ENCODE assay signal across 9 cellular contexts in genomic region chr17:10059684-10060211, GRCh38.
A peak's percentile ranks its signal among the peaks of the same experiment; 100 is the strongest.
DNase-seq lines count a peak whose midpoint lies in the region; ATAC-seq, FAIRE-seq and TF ChIP-seq lines count a peak whose summit lies in the region.
"Had no signal": no experiment of that assay in that cellular context is flagged by ENCODE, and none has a peak within 500 bp of the region (broad histone marks: within the 10 kb centered on the region; RNA-seq: fewer than 3 reads in every experiment).

No MANE protein-coding gene starts in this region.

- no peak for TF ChIP-seq CTCF in upper lobe of right lung (IDR thresholded peaks at IDR 0.05)
- TF ChIP-seq CTCF in mammary epithelial cell (conservative IDR thresholded peaks at IDR 0.05 in 1 of 2, IDR thresholded peaks at IDR 0.05 in 1 of 2; ENCODE audit: extremely low read depth in 1 of 2, insufficient read depth in 1 of 2, low read depth in 1 of 2, low read length in 2 of 2), result no peak

- TF ChIP-seq POLR2A in GM12892 (IDR thresholded peaks at IDR 0.05; ENCODE audit: low read depth, low read length), result no peak

- no peaks in the 10 kb centered on the region for H3K79me2 ChIP-seq in mammary epithelial cell (ENCODE audit: insufficient read depth, low read length)

- intact Hi-C loops in right cardiac atrium (cut with DNase I) (no loop called here), upper lobe of right lung (cut with DNase I) (no loop called here), mammary epithelial cell (cut with micrococcal nuclease) (no loop called here)

- no peak for FAIRE-seq in GM12892 (lab: Jason Lieb, UNC)
- FAIRE-seq: urothelium cell line had no signal

- no peak overlapping the region for H3K4me2 ChIP-seq in mammary epithelial cell (ENCODE audit: insufficient read depth, low read depth, low read length)

- peak; percentile 69 for DNase-seq in GM12892 (ENCODE audit: insufficient read length)
- peak; percentile 68 to 87 (median 86) for DNase-seq in right cardiac atrium
- DNase-seq in upper lobe of right lung, result no peak
- DNase-seq in OCI-M1 (lab: John Stamatoyannopoulos, UW), result no peak
- no peak for DNase-seq in mammary epithelial cell
- no peak for DNase-seq in T-helper 2 cell treated with Interferon-gamma antibody and Interleukin-4, amounts not matched to agents 5 μg/mL and 100 μg/mL, for 36 hours (ENCODE audit: low spot score)

- H3K9me3 ChIP-seq in right cardiac atrium (ENCODE audit: control insufficient read depth, low read length), result no peaks in the 10 kb centered on the region
- no peaks in the 10 kb centered on the region for H3K9me3 ChIP-seq in upper lobe of right lung
- peaks cover 21% of the 10 kb centered on the region for H3K9me3 ChIP-seq in mammary epithelial cell (replicated peaks; ENCODE audit: insufficient read depth, low read length)

- no peaks in the 10 kb centered on the region for H3K36me3 Mint-ChIP-seq in T-helper 2 cell treated with Interferon-gamma antibody and Interleukin-4, amounts not matched to agents 5 μg/mL and 100 μg/mL, for 36 hours (ENCODE audit: low read depth)

- in situ Hi-C loops in mammary epithelial cell (cut with MboI; ENCODE audit: low sequenced_read_pairs in 2 of 2), result no loop called here

- no TSS peak for BruUV-seq in mammary epithelial cell (replicated peaks; lab: Mats Ljungman, UMichigan)

- CTCF ChIA-PET in mammary epithelial cell (lab: Charles Lee; ENCODE audit: low non-redundant PET), result no interaction called here

- H3K4me1 ChIP-seq in right cardiac atrium (ENCODE audit: control insufficient read depth, insufficient read depth, low read length) (peaks cover 30% of the 10 kb centered on the region), upper lobe of right lung (peaks cover 16% of the 10 kb centered on the region), mammary epithelial cell (ENCODE audit: insufficient read depth, low read length) (no peaks in the 10 kb centered on the region)

- no peaks in the 10 kb centered on the region for H3K9me3 Mint-ChIP-seq in T-helper 2 cell treated with Interferon-gamma antibody and Interleukin-4, amounts not matched to agents 5 μg/mL and 100 μg/mL, for 36 hours

- no peaks in the 10 kb centered on the region for H4K20me1 ChIP-seq in mammary epithelial cell (ENCODE audit: insufficient read depth, low read length)

- 34% methylated on average over 11 of the region's 11 CpGs for WGBS in right cardiac atrium
- 35% methylated on average over 8 of the region's 11 CpGs for WGBS in mammary epithelial cell (ENCODE audit: low coverage, missing lambda C conversion rate)

- peak; percentile 85 for ATAC-seq in GM21528 (IDR thresholded peaks at IDR 0.05; ENCODE audit: low FRiP score, unreplicated experiment)
- ATAC-seq in HG03558 (IDR thresholded peaks at IDR 0.05; ENCODE audit: extremely low read depth, unreplicated experiment), result peak; percentile 60
- peak; percentile 59 to 71 for ATAC-seq in right cardiac atrium
- no peak for ATAC-seq in upper lobe of right lung

- H3K9ac ChIP-seq in mammary epithelial cell (ENCODE audit: insufficient read depth, low read length), result no peak overlapping the region

- H3K27me3 ChIP-seq in right cardiac atrium (ENCODE audit: control insufficient read depth, insufficient read depth) (no peaks in the 10 kb centered on the region), upper lobe of right lung (no peaks in the 10 kb centered on the region), mammary epithelial cell (ENCODE audit: insufficient read depth, low read length) (no peaks in the 10 kb centered on the region)

- no peak overlapping the region for H3K4me3 ChIP-seq in right cardiac atrium (ENCODE audit: low read length)
- H3K4me3 ChIP-seq in upper lobe of right lung, result no peak overlapping the region
- no peak overlapping the region for H3K4me3 ChIP-seq in mammary epithelial cell (replicated peaks in 1 of 3; ENCODE audit: insufficient read depth in 1 of 3, low read depth in 2 of 3, low read length in 3 of 3)

- dilution Hi-C loops in mammary epithelial cell (cut with HindIII; ENCODE audit: low sequenced_read_pairs), result no loop called here

- H3K4me3 Mint-ChIP-seq in T-helper 2 cell treated with Interferon-gamma antibody and Interleukin-4, amounts not matched to agents 5 μg/mL and 100 μg/mL, for 36 hours, result no peak overlapping the region

- no peak overlapping the region for H3K27ac Mint-ChIP-seq in T-helper 2 cell treated with Interferon-gamma antibody and Interleukin-4, amounts not matched to agents 5 μg/mL and 100 μg/mL, for 36 hours

- no peak overlapping the region for H2AFZ ChIP-seq in mammary epithelial cell (ENCODE audit: low read depth, low read length)

- no peaks in the 10 kb centered on the region for H3K4me1 Mint-ChIP-seq in T-helper 2 cell treated with Interferon-gamma antibody and Interleukin-4, amounts not matched to agents 5 μg/mL and 100 μg/mL, for 36 hours (ENCODE audit: low read depth)

- no peaks in the 10 kb centered on the region for H3K27me3 Mint-ChIP-seq in T-helper 2 cell treated with Interferon-gamma antibody and Interleukin-4, amounts not matched to agents 5 μg/mL and 100 μg/mL, for 36 hours (ENCODE audit: low read depth)

- H3K36me3 ChIP-seq in upper lobe of right lung (no peaks in the 10 kb centered on the region), mammary epithelial cell (ENCODE audit: insufficient read depth, low read length) (no peaks in the 10 kb centered on the region)

- H3K27ac ChIP-seq in right cardiac atrium (ENCODE audit: low read length) (peak overlapping the region; percentile 62), upper lobe of right lung (no peak overlapping the region), mammary epithelial cell (ENCODE audit: insufficient read depth, low read depth, low read length) (no peak overlapping the region)

Comparison
In these comparisons a context has a peak if more than half of its experiments do, and no peak if none do; other contexts are left out.
1. DNase-seq: peak in GM12892 (single experiment) and right cardiac atrium (3 of 3); none in upper lobe of right lung (single experiment), OCI-M1 (single experiment), mammary epithelial cell (single experiment) and T-helper 2 cell treated with Interferon-gamma antibody and Interleukin-4, amounts not matched to agents 5 μg/mL and 100 μg/mL, for 36 hours (single experiment).